ENCODE assay signal across 21 cellular contexts in genomic region chr14:85414142-85414541, GRCh38.
DNase-seq lines count a peak whose midpoint lies in the region; ATAC-seq, FAIRE-seq and TF ChIP-seq lines count a peak whose summit lies in the region.
"Had no signal": no experiment of that assay in that cellular context is flagged by ENCODE, and none has a peak within 500 bp of the region (broad histone marks: within the 10 kb centered on the region; RNA-seq: fewer than 3 reads in every experiment).

No MANE protein-coding gene starts in this region.

- no peaks in the 10 kb centered on the region for H3K27me3 Mint-ChIP-seq in nephron progenitor cell (ENCODE audit: low read depth, poor library complexity)
- H3K27me3 Mint-ChIP-seq: activated CD8-positive, alpha-beta T cell treated with anti-CD3 and anti-CD28 coated beads for 36 hours; activated naive CD8-positive, alpha-beta T cell treated with anti-CD3 and anti-CD28 coated beads, Interleukin-2, amount 50 U/mL, for 24 hours; CD4-positive, alpha-beta memory T cell had no signal

- intact Hi-C loops in upper lobe of right lung (cut with DNase I), result no loop called here
- intact Hi-C loops in esophagus squamous epithelium (cut with DNase I), result no loop called here

- no peaks in the 10 kb centered on the region for H3K36me3 Mint-ChIP-seq in nephron progenitor cell (ENCODE audit: low read depth)

- FAIRE-seq in HTR-8/SVneo (lab: Jason Lieb, UNC), result no peak

- no peaks in the 10 kb centered on the region for H3K9me3 ChIP-seq in upper lobe of right lung
- no peaks in the 10 kb centered on the region for H3K9me3 ChIP-seq in esophagus squamous epithelium
- H3K9me3 ChIP-seq: left ventricle myocardium inferior, prostate gland, spleen had no signal

- H3K4me1 Mint-ChIP-seq in nephron progenitor cell, result peaks cover 5% of the 10 kb centered on the region
- H3K4me1 Mint-ChIP-seq: activated naive CD8-positive, alpha-beta T cell treated with anti-CD3 and anti-CD28 coated beads, Interleukin-2, amount 50 U/mL, for 24 hours; CD4-positive, alpha-beta memory T cell had no signal

- ATAC-seq in foreskin keratinocyte, result no peak
- ATAC-seq in upper lobe of right lung, result peak; percentile 83
- ATAC-seq: activated CD8-positive, alpha-beta T cell treated with anti-CD3 and anti-CD28 coated beads for 36 hours; activated naive CD8-positive, alpha-beta T cell treated with anti-CD3 and anti-CD28 coated beads, Interleukin-2, amount 50 U/mL, for 24 hours; PC-3 had no signal

- WGBS in esophagus squamous epithelium, 2 donors, result 64 to 67% methylated on average over 3 of the region's 3 CpGs

- H3K4me1 ChIP-seq in foreskin keratinocyte (peaks cover 44% of the 10 kb centered on the region), upper lobe of right lung (no peaks in the 10 kb centered on the region), esophagus squamous epithelium (peaks cover 5 to 42% (median 5%) of the 10 kb centered on the region in 3 donors)
- H3K4me1 ChIP-seq: left ventricle myocardium inferior, prostate gland had no signal

- no peak for TF ChIP-seq POLR2A in esophagus squamous epithelium (IDR thresholded peaks at IDR 0.05)

- H3K27me3 ChIP-seq in foreskin keratinocyte, result no peaks in the 10 kb centered on the region
- no peaks in the 10 kb centered on the region for H3K27me3 ChIP-seq in upper lobe of right lung
- no peaks in the 10 kb centered on the region for H3K27me3 ChIP-seq in esophagus squamous epithelium
- H3K27me3 ChIP-seq: spleen had no signal

- no peaks in the 10 kb centered on the region for H3K9me3 Mint-ChIP-seq in nephron progenitor cell

- TF ChIP-seq CTCF in foreskin keratinocyte (conservative IDR thresholded peaks at IDR 0.05) (no peak), upper lobe of right lung (IDR thresholded peaks at IDR 0.05) (no peak), esophagus squamous epithelium (IDR thresholded peaks at IDR 0.05) (no peak), nephron progenitor cell (IDR thresholded peaks at IDR 0.05) (no peak)

- H3K27ac ChIP-seq in foreskin keratinocyte, result peak overlapping the region; percentile 88
- no peak overlapping the region for H3K27ac ChIP-seq in upper lobe of right lung
- H3K27ac ChIP-seq in esophagus squamous epithelium, result no peak overlapping the region
- H3K27ac ChIP-seq: 22Rv1, left ventricle myocardium inferior, prostate gland had no signal

- no peak overlapping the region for H3K27ac Mint-ChIP-seq in nephron progenitor cell
- H3K27ac Mint-ChIP-seq: activated CD8-positive, alpha-beta T cell treated with anti-CD3 and anti-CD28 coated beads for 36 hours; activated naive CD8-positive, alpha-beta T cell treated with anti-CD3 and anti-CD28 coated beads, Interleukin-2, amount 50 U/mL, for 24 hours; CD4-positive, alpha-beta memory T cell had no signal

- DNase-seq in SIG-M5 treated with dmso at 0.1 percent for 504 hours (lab: John Stamatoyannopoulos, UW; ENCODE audit: unreplicated experiment) (peak; percentile 68), SIG-M5 (lab: John Stamatoyannopoulos, UW) (no peak), OCI-M1 (lab: John Stamatoyannopoulos, UW) (peak; percentile 61), foreskin keratinocyte (peak in 1 of 2 donors; percentile 64), upper lobe of right lung (no peak), esophagus squamous epithelium (lab: John Stamatoyannopoulos, UW) (no peak), HTR-8/SVneo (ENCODE audit: insufficient read length, low spot score) (no peak), nephron progenitor cell (no peak)
- DNase-seq: activated CD8-positive, alpha-beta T cell treated with anti-CD3 and anti-CD28 coated beads for 36 hours; activated naive CD8-positive, alpha-beta T cell treated with anti-CD3 and anti-CD28 coated beads, Interleukin-2, amount 50 U/mL, for 24 hours; CD4-positive, alpha-beta memory T cell; DMS79; effector memory CD4-positive, alpha-beta T cell; left ventricle myocardium inferior; NCI-H2029; NCI-H510A treated with DMSO at 0.1 percent for 48 hours; PC-3; spleen; SW 1271 had no signal

- H3K4me3 Mint-ChIP-seq in nephron progenitor cell, result no peak overlapping the region
- H3K4me3 Mint-ChIP-seq: activated CD8-positive, alpha-beta T cell treated with anti-CD3 and anti-CD28 coated beads for 36 hours; activated naive CD8-positive, alpha-beta T cell treated with anti-CD3 and anti-CD28 coated beads, Interleukin-2, amount 50 U/mL, for 24 hours; CD4-positive, alpha-beta memory T cell had no signal

- H3K4me3 ChIP-seq in upper lobe of right lung, result no peak overlapping the region
- no peak overlapping the region for H3K4me3 ChIP-seq in esophagus squamous epithelium
- H3K4me3 ChIP-seq: left ventricle myocardium inferior, prostate gland, spleen had no signal

- H3K36me3 ChIP-seq in upper lobe of right lung (no peaks in the 10 kb centered on the region), esophagus squamous epithelium (no peaks in the 10 kb centered on the region)
- H3K36me3 ChIP-seq: left ventricle myocardium inferior, prostate gland, spleen had no signal

Comparison
In these comparisons a context has a peak if more than half of its experiments do, and no peak if none do; other contexts are left out.
1. DNase-seq: peak in SIG-M5 treated with dmso at 0.1 percent for 504 hours (single experiment) and OCI-M1 (single experiment); none in SIG-M5 (single experiment), upper lobe of right lung (single experiment), esophagus squamous epithelium (single experiment), HTR-8/SVneo (single experiment) and nephron progenitor cell (single experiment).